8 cellular contexts compared by ENCODE assay signal in genomic region chr14:76924363-76925151, GRCh38.
A peak's percentile ranks its signal among the peaks of the same experiment; 100 is the strongest.
DNase-seq lines count a peak whose midpoint lies in the region; ATAC-seq and TF ChIP-seq lines count a peak whose summit lies in the region.

No MANE protein-coding gene starts in this region.

- H3K9me3 ChIP-seq in upper lobe of right lung (no peaks in the 10 kb centered on the region), psoas muscle (no peaks in the 10 kb centered on the region)

- peak overlapping the region in 2 of 3 donors; percentile 17 to 83 for H3K27ac Mint-ChIP-seq in IgD-negative memory B cell
- H3K27ac Mint-ChIP-seq in chondrocyte (ENCODE audit: unreplicated experiment): peak overlapping the region; percentile 77

- peaks cover 27% of the 10 kb centered on the region for H3K4me1 ChIP-seq in upper lobe of right lung
- H3K4me1 ChIP-seq in psoas muscle: peaks cover 24% of the 10 kb centered on the region

- peaks cover 2% of the 10 kb centered on the region for H3K36me3 Mint-ChIP-seq in IgD-negative memory B cell
- no peaks in the 10 kb centered on the region for H3K36me3 Mint-ChIP-seq in chondrocyte (ENCODE audit: low read depth)

- H3K4me3 ChIP-seq in upper lobe of right lung (no peak overlapping the region), psoas muscle (no peak overlapping the region)

- 63 to 66% (median 63%) methylated on average over 18 of the region's 18 CpGs for WGBS in psoas muscle, 3 donors

- H3K27ac ChIP-seq in upper lobe of right lung (no peak overlapping the region), psoas muscle (no peak overlapping the region)

- H3K27me3 ChIP-seq in upper lobe of right lung (no peaks in the 10 kb centered on the region), psoas muscle (ENCODE audit: insufficient read depth in 3 of 3, low read length in 2 of 3) (no peaks in the 10 kb centered on the region)

- DNase-seq in NCI-H524 treated with DMSO at 0.1 percent for 48 hours (lab: John Stamatoyannopoulos, UW) (peak; percentile 88), chondrocyte (ENCODE audit: low spot score) (no peak), pons (ENCODE audit: low spot score) (peak; percentile 54), GM19238 (ENCODE audit: insufficient read length, low spot score) (no peak), NCI-H1048 (lab: John Stamatoyannopoulos, UW) (no peak), upper lobe of right lung (no peak), psoas muscle (no peak)

- intact Hi-C loops in upper lobe of right lung (cut with DNase I): no loop called here
- intact Hi-C loops in psoas muscle (cut with DNase I): no loop called here

- H3K4me3 Mint-ChIP-seq in IgD-negative memory B cell (peak overlapping the region in 2 of 4 donors; percentile 8 to 55), chondrocyte (ENCODE audit: unreplicated experiment) (no peak overlapping the region)

- H3K9me3 Mint-ChIP-seq in IgD-negative memory B cell: no peaks in the 10 kb centered on the region
- H3K9me3 Mint-ChIP-seq in chondrocyte (ENCODE audit: low read depth): no peaks in the 10 kb centered on the region

- ATAC-seq in upper lobe of right lung: no peak
- no peak for ATAC-seq in psoas muscle

- H3K36me3 ChIP-seq in upper lobe of right lung (no peaks in the 10 kb centered on the region), psoas muscle (ENCODE audit: insufficient read depth in 1 of 2, low read depth in 1 of 2) (no peaks in the 10 kb centered on the region)

- TF ChIP-seq CTCF in chondrocyte (IDR thresholded peaks at IDR 0.05): no peak
- TF ChIP-seq CTCF in upper lobe of right lung (IDR thresholded peaks at IDR 0.05): no peak
- TF ChIP-seq CTCF in psoas muscle (IDR thresholded peaks at IDR 0.05): no peak

- peaks cover 20 to 22% (median 20%) of the 10 kb centered on the region in 3 donors for H3K4me1 Mint-ChIP-seq in IgD-negative memory B cell
- peaks cover 80% of the 10 kb centered on the region for H3K4me1 Mint-ChIP-seq in chondrocyte (ENCODE audit: low read depth)

- peaks cover 22% of the 10 kb centered on the region for H3K27me3 Mint-ChIP-seq in IgD-negative memory B cell
- H3K27me3 Mint-ChIP-seq in chondrocyte (ENCODE audit: low read depth): no peaks in the 10 kb centered on the region

Comparison
In these comparisons a context has a peak if more than half of its experiments do, and no peak if none do; other contexts are left out.
1. DNase-seq: peak in NCI-H524 treated with DMSO at 0.1 percent for 48 hours (single experiment) and pons (single experiment); none in chondrocyte (single experiment), GM19238 (single experiment), NCI-H1048 (single experiment), upper lobe of right lung (single experiment) and psoas muscle (0 of 2).